In the genomic region with DNA sequence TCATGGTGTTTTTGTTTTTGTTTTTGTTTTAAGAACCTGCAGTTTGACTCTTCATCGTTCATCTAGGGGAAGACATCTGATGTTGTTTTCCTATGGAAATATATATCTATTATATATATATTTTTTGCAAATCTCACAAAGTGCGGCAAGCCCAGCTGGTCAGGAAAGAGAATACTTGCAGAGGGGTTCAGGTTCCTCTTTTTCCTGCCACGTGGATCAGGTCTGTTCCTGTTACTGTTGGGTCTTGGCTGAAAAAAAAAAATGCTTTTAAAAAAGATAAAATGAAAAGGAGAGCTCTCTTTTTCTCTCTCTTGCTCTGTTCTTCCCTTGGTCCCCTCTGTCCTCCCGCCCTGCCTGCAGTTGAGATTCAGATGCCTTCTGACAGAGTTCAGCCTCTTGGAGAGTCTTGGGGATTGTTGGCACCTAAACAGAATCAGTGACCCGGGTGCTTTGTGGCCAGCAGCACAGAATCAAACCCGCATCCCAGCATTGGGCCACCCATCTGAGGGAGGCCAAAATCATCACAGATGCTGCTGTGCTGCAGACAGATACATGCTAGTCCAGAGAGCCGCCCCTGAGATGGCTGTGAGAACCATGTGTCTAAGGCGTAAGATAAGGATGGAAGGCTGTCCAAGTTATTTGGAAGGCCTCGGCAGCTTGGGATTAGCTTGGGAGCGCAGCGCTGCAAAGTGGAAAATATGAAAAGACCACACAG, we compare ENCODE assay signal across 19 cellular contexts.
DNase-seq lines count a peak whose midpoint lies in the region; ATAC-seq and TF ChIP-seq lines count a peak whose summit lies in the region.
"Had no signal": no experiment of that assay in that cellular context is flagged by ENCODE, and none has a peak within 500 bp of the region (broad histone marks: within the 10 kb centered on the region; RNA-seq: fewer than 3 reads in every experiment).

No MANE protein-coding gene starts in this region.

- CTCF ChIA-PET in A673 (lab: Charles Lee): no interaction called here

- DNase-seq in A673 (ENCODE audit: low spot score): no peak
- DNase-seq in Kasumi-1 (lab: John Stamatoyannopoulos, UW): peak; percentile 32 to 37
- DNase-seq in chondrocyte (ENCODE audit: low spot score): no peak
- DNase-seq in naive B cell: peak; percentile 12
- DNase-seq in kidney tubule cell (ENCODE audit: low spot score): no peak
- no peak for DNase-seq in DMS114 treated with DMSO at 0.1 percent for 48 hours (lab: John Stamatoyannopoulos, UW; ENCODE audit: unreplicated experiment)
- DNase-seq in hepatic stellate cell (ENCODE audit: low spot score): no peak
- DNase-seq: activated CD4-positive, alpha-beta T cell treated with anti-CD3 and anti-CD28 coated beads for 4 hours; amniotic stem cell; erythroblast; glutamatergic neuron; GOT3; left colon; NCI-H1436; NCI-H446 treated with DMSO at 0.1 percent for 48 hours; small intestine; stomach had no signal

- H3K4me1 Mint-ChIP-seq in chondrocyte (ENCODE audit: low read depth) (peaks cover 24% of the 10 kb centered on the region), naive B cell (peaks cover 33 to 46% (median 42%) of the 10 kb centered on the region in 3 donors)

- no peaks in the 10 kb centered on the region for H3K4me1 ChIP-seq in A673 (ENCODE audit: insufficient read depth, low read length, poor library complexity, severe bottlenecking)

- H3K36me3 Mint-ChIP-seq in chondrocyte (ENCODE audit: low read depth): peaks cover 34% of the 10 kb centered on the region
- H3K36me3 Mint-ChIP-seq in naive B cell: peaks cover 28 to 32% of the 10 kb centered on the region in 2 donors

- peak; percentile 56 to 60 for ATAC-seq in naive B cell (ENCODE audit: low read depth in 2 of 2)
- ATAC-seq in HG02870 (IDR thresholded peaks at IDR 0.05; ENCODE audit: unreplicated experiment): no peak
- ATAC-seq: left colon had no signal

- no peak for TF ChIP-seq CTCF in A673 (conservative IDR thresholded peaks at IDR 0.05; ENCODE audit: low read depth, low read length)
- TF ChIP-seq CTCF in chondrocyte (IDR thresholded peaks at IDR 0.05): no peak

- H3K4me3 Mint-ChIP-seq in chondrocyte (ENCODE audit: unreplicated experiment) (no peak overlapping the region), naive B cell (peak overlapping the region in 2 of 8 donors; percentile 25 to 57)
- H3K4me3 Mint-ChIP-seq: T-helper 1 cell treated with Interleukin-12 subunit alpha and Interleukin-12 subunit beta and Interleukin-4 antibody, amounts not matched to agents 30 μg/mL and 1 μg/mL, for 36 hours had no signal

- POLR2A ChIA-PET in A673 (lab: Charles Lee; ENCODE audit: low non-redundant PET): no interaction called here

- no peaks in the 10 kb centered on the region for H3K27me3 ChIP-seq in A673 (replicated peaks; ENCODE audit: insufficient read depth, low read depth, low read length, poor library complexity)
- H3K27me3 ChIP-seq: stomach had no signal

- H3K36me3 ChIP-seq in A673 (ENCODE audit: insufficient read depth, low read length, poor library complexity, severe bottlenecking): peaks cover 11% of the 10 kb centered on the region

- no peaks in the 10 kb centered on the region for H3K27me3 Mint-ChIP-seq in chondrocyte (ENCODE audit: low read depth)
- no peaks in the 10 kb centered on the region for H3K27me3 Mint-ChIP-seq in naive B cell

- H3K27ac Mint-ChIP-seq in chondrocyte (ENCODE audit: unreplicated experiment) (peak overlapping the region; percentile 53), naive B cell (peak overlapping the region in 2 of 6 donors; percentile 16 to 73)

- intact Hi-C loops in A673 (cut with micrococcal nuclease; ENCODE audit: unreplicated experiment): no loop called here

- TSS peak; percentile 19 for BruUV-seq in A673 (replicated peaks; lab: Mats Ljungman, UMichigan)

- H3K9me3 ChIP-seq in A673 (ENCODE audit: low read depth, low read length, poor library complexity, severe bottlenecking): no peaks in the 10 kb centered on the region
- H3K9me3 ChIP-seq: stomach had no signal

- H3K27ac ChIP-seq in A673 (ENCODE audit: low read depth, low read length, poor library complexity, severe bottlenecking): no peak overlapping the region
- H3K27ac ChIP-seq: stomach had no signal

- H3K9me3 Mint-ChIP-seq in chondrocyte (ENCODE audit: low read depth): no peaks in the 10 kb centered on the region
- H3K9me3 Mint-ChIP-seq in naive B cell: peaks cover 0 to 8% (median 0%) of the 10 kb centered on the region in 7 donors

- no peak overlapping the region for H3K4me3 ChIP-seq in A673 (ENCODE audit: low read depth, low read length, poor library complexity, severe bottlenecking)
- H3K4me3 ChIP-seq: stomach had no signal

Comparison
In these comparisons a context has a peak if more than half of its experiments do, and no peak if none do; other contexts are left out.
1. DNase-seq: peak in Kasumi-1 (2 of 2) and naive B cell (single experiment); none in A673 (single experiment), chondrocyte (single experiment), kidney tubule cell (single experiment), DMS114 treated with DMSO at 0.1 percent for 48 hours (single experiment) and hepatic stellate cell (single experiment).